ENCODE assay signal across 1 cellular context in the genomic region with DNA sequence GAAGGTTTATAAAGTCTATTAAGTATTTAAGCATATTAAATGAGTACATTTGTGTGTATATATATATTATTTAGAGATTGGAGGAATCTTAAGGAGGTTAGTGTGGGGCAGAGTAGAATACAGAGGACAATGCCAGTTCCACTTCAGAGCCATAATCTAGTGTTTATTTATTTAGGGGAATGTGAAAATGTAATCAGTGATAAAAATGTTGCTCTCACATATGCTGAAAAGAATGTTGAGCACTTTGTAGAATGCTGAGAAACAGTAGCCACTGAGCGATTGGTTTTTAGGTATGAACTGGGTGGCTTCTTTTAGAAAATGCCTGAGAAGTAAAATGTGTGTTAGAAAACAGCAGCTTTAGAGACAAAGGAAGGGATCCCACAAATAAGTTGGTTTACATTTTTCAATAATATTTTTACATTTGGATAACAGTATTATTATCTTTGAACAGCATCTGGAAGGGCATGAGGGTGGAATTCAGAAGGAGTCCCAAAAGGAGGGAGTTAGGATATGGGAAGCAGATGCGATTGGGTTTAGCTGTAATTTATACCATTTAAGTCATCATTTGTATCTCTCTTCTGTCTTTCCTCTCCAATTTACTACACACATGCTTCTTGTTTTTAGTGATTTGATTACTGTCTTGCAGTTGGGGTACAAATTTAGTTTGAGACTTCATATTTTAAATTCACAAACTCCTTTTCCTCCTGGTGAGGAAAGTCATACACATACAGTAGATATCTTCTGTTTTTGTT.
TF ChIP-seq lines count a peak whose summit lies in the region.

No MANE protein-coding gene starts in this region.

TF ChIP-seq in GM23338, 12 proteins besides CTCF, POLR2A, EP300 and RAD21 (continued from another document):
- TF ChIP-seq ZNF462 (CRISPR knock-in tag; IDR thresholded peaks at IDR 0.05) (no peak), EZH2phosphoT487 (IDR thresholded peaks at IDR 0.05; ENCODE audit: unreplicated experiment) (no peak), ZNF114 (CRISPR knock-in tag; IDR thresholded peaks at IDR 0.05) (no peak), REST (IDR thresholded peaks at IDR 0.05; ENCODE audit: unreplicated experiment) (no peak), EZH2 (IDR thresholded peaks at IDR 0.05; ENCODE audit: low read depth, unreplicated experiment) (no peak), STAT1 (IDR thresholded peaks at IDR 0.05; ENCODE audit: unreplicated experiment) (no peak), ZNF331 (CRISPR knock-in tag; IDR thresholded peaks at IDR 0.05; ENCODE audit: low read depth) (no peak)
- TF ChIP-seq, protein P1, sequence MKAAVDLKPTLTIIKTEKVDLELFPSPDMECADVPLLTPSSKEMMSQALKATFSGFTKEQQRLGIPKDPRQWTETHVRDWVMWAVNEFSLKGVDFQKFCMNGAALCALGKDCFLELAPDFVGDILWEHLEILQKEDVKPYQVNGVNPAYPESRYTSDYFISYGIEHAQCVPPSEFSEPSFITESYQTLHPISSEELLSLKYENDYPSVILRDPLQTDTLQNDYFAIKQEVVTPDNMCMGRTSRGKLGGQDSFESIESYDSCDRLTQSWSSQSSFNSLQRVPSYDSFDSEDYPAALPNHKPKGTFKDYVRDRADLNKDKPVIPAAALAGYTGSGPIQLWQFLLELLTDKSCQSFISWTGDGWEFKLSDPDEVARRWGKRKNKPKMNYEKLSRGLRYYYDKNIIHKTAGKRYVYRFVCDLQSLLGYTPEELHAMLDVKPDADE (IDR thresholded peaks at IDR 0.05), result no peak
TF ChIP-seq in GM23338: peak in this region for 0.
